Comparison of ENCODE assay signal across 27 cellular contexts in genomic region chr10:122057841-122058240, GRCh38.
A peak's percentile ranks its signal among the peaks of the same experiment; 100 is the strongest.
DNase-seq lines count a peak whose midpoint lies in the region; ATAC-seq, FAIRE-seq and TF ChIP-seq lines count a peak whose summit lies in the region.
"Had no signal": no experiment of that assay in that cellular context is flagged by ENCODE, and none has a peak within 500 bp of the region (broad histone marks: within the 10 kb centered on the region; RNA-seq: fewer than 3 reads in every experiment).

No MANE protein-coding gene starts in this region.

- H4K20me1 ChIP-seq in neural progenitor cell (ENCODE audit: low read depth), result peaks cover 5% of the 10 kb centered on the region

- intact Hi-C loops in Caco-2 (cut with micrococcal nuclease; ENCODE audit: unreplicated experiment), result no loop called here

- no peaks in the 10 kb centered on the region for H3K79me2 ChIP-seq in neural progenitor cell (ENCODE audit: low read depth)

- H3K9me3 Mint-ChIP-seq in Caco-2 (ENCODE audit: unreplicated experiment) (no peaks in the 10 kb centered on the region), neural progenitor cell (peaks cover 10% of the 10 kb centered on the region)
- H3K9me3 Mint-ChIP-seq: T-cell had no signal

- FAIRE-seq in RCC 7860 (lab: Jason Lieb, UNC), result no peak
- FAIRE-seq: GM12891, HepG2 had no signal

- H3K27me3 ChIP-seq in Caco-2 (replicated peaks; ENCODE audit: control insufficient read depth, insufficient read depth, low read length), result no peaks in the 10 kb centered on the region
- H3K27me3 ChIP-seq in SJSA1 (replicated peaks), result no peaks in the 10 kb centered on the region
- no peaks in the 10 kb centered on the region for H3K27me3 ChIP-seq in neural progenitor cell

- ATAC-seq in HG02870 (IDR thresholded peaks at IDR 0.05; ENCODE audit: unreplicated experiment), result no peak
- no peak for ATAC-seq in HG03442 (IDR thresholded peaks at IDR 0.05; ENCODE audit: unreplicated experiment)
- ATAC-seq: HepG2, T-cell had no signal

- no peaks in the 10 kb centered on the region; the same call in 1 of the 2 replicates for H3K9me3 ChIP-seq in Caco-2
- no peaks in the 10 kb centered on the region for H3K9me3 ChIP-seq in SJSA1 (replicated peaks)
- no peaks in the 10 kb centered on the region for H3K9me3 ChIP-seq in neural progenitor cell (ENCODE audit: low read depth)

- CTCF ChIA-PET in Caco-2 (lab: Charles Lee), result interaction anchor here (0.6 to 1.6 kb wide), 2 partner anchors 55 to 84 kb away, joined by 3 to 5 read pairs; no protein-coding TSS in a partner anchor

- H2AFZ ChIP-seq in neural progenitor cell (replicated peaks), result no peak overlapping the region

- DNase-seq in Caco-2 (no peak), NB4 (ENCODE audit: low read depth) (peak; percentile 64), SJSA1 (ENCODE audit: low read depth in 1 of 2, low spot score in 2 of 2) (peak; percentile 75 to 80), neural progenitor cell (ENCODE audit: low spot score) (peak; percentile 29), RCC 7860 (ENCODE audit: low spot score) (no peak)
- DNase-seq in effector CD4-positive, alpha-beta T cell, result no peak
- DNase-seq: C1 segment of cervical spinal cord; CD4-positive, alpha-beta memory T cell; COR-L47; DMS79; EL; GDM1; Karpas-422; NCI-H1092; NCI-H1436; NCI-H187; NCI-H2081 treated with DMSO at 0.1 percent for 48 hours; NCI-H2171; NCI-H226; NCI-H510A; NCI-H748 treated with DMSO at 0.1 percent for 48 hours; OCI-M1; T-cell had no signal

- no peak overlapping the region for H3K4me2 ChIP-seq in neural progenitor cell

- BruUV-seq in Caco-2 (replicated peaks; lab: Mats Ljungman, UMichigan), result no TSS peak

- H3K4me3 Mint-ChIP-seq in Caco-2 (ENCODE audit: unreplicated experiment) (no peak overlapping the region), neural progenitor cell (no peak overlapping the region)
- H3K4me3 Mint-ChIP-seq: CD4-positive, alpha-beta memory T cell; T-cell had no signal

- POLR2A ChIA-PET in Caco-2 (lab: Charles Lee), result no interaction called here

- H3K9ac ChIP-seq in neural progenitor cell, result no peak overlapping the region

- H3K4me3 ChIP-seq in Caco-2 (ENCODE audit: low read depth, low read length) (no peak overlapping the region), NB4 (ENCODE audit: low read depth, low read length) (no peak overlapping the region), SJSA1 (no peak overlapping the region), neural progenitor cell (no peak overlapping the region)

- TF ChIP-seq CTCF in Caco-2 (IDR thresholded peaks at IDR 0.05; ENCODE audit: insufficient read depth in 1 of 2, low read depth in 1 of 2, low read length in 1 of 2, severe bottlenecking in 1 of 2, unreplicated experiment in 1 of 2) (no peak), NB4 (IDR thresholded peaks at IDR 0.05; ENCODE audit: low read depth, low read length) (no peak), neural progenitor cell (IDR thresholded peaks at IDR 0.05) (no peak)

- H3K27ac ChIP-seq in SJSA1, result peak overlapping the region; percentile 67
- H3K27ac ChIP-seq in neural progenitor cell, result no peak overlapping the region

- peaks cover 49% of the 10 kb centered on the region for H3K36me3 Mint-ChIP-seq in Caco-2 (ENCODE audit: insufficient read depth, unreplicated experiment)
- peaks cover 19% of the 10 kb centered on the region for H3K36me3 Mint-ChIP-seq in neural progenitor cell
- H3K36me3 Mint-ChIP-seq: CD4-positive, alpha-beta memory T cell; T-cell had no signal

- H3F3A ChIP-seq in neural progenitor cell (ENCODE audit: low read depth), result peaks cover 14% of the 10 kb centered on the region

- H3K4me1 ChIP-seq in Caco-2 (peaks cover 13% of the 10 kb centered on the region), SJSA1 (replicated peaks) (peaks cover 37% of the 10 kb centered on the region), neural progenitor cell (peaks cover 15% of the 10 kb centered on the region)

- H3K36me3 ChIP-seq in Caco-2 (ENCODE audit: control insufficient read depth, insufficient read depth, low read length) (no peaks in the 10 kb centered on the region), SJSA1 (no peaks in the 10 kb centered on the region), neural progenitor cell (no peaks in the 10 kb centered on the region)

- TF ChIP-seq POLR2A in NB4 (IDR thresholded peaks at IDR 0.05; ENCODE audit: extremely low read depth, insufficient read length), result no peak

- H3K27me3 Mint-ChIP-seq in Caco-2 (ENCODE audit: insufficient read depth, unreplicated experiment), result no peaks in the 10 kb centered on the region
- H3K27me3 Mint-ChIP-seq in neural progenitor cell (ENCODE audit: insufficient read depth, low read depth), result peaks cover 6% of the 10 kb centered on the region

- H3K27ac Mint-ChIP-seq in Caco-2 (ENCODE audit: unreplicated experiment) (peak overlapping the region; percentile 50), neural progenitor cell (no peak overlapping the region)
- H3K27ac Mint-ChIP-seq: T-cell had no signal

- H3K4me1 Mint-ChIP-seq in Caco-2 (ENCODE audit: low read depth, unreplicated experiment), result peaks cover 29% of the 10 kb centered on the region
- peaks cover 22% of the 10 kb centered on the region for H3K4me1 Mint-ChIP-seq in neural progenitor cell
- H3K4me1 Mint-ChIP-seq: CD4-positive, alpha-beta memory T cell; T-cell had no signal

Comparison
In these comparisons a context has a peak if more than half of its experiments do, and no peak if none do; other contexts are left out.
1. DNase-seq: peak in NB4 (single experiment), SJSA1 (2 of 2) and neural progenitor cell (single experiment); none in Caco-2 (0 of 2), RCC 7860 (single experiment) and effector CD4-positive, alpha-beta T cell (single experiment).